Comparison of ENCODE assay signal across 29 cellular contexts in genomic region chr6:49088631-49089030, GRCh38.
"Had no signal": no experiment of that assay in that cellular context is flagged by ENCODE, and none has a peak within 500 bp of the region (broad histone marks: within the 10 kb centered on the region; RNA-seq: fewer than 3 reads in every experiment).

No MANE protein-coding gene starts in this region.

- ATAC-seq: effector memory CD8-positive, alpha-beta T cell; esophagus mucosa; foreskin keratinocyte; gastrocnemius medialis; gastroesophageal sphincter; heart left ventricle; heart right ventricle had no signal

- H3K4me3 Mint-ChIP-seq: dendritic cell treated with granulocyte-macrophage colony-stimulating factor and Interleukin-4, amounts not matched to agents 40 ng/mL and 50 ng/mL, for 4 days; effector memory CD8-positive, alpha-beta T cell; endodermal cell had no signal

- H3K27me3 ChIP-seq: colonic mucosa, dorsolateral prefrontal cortex, esophagus muscularis mucosa, esophagus squamous epithelium, foreskin keratinocyte, gastrocnemius medialis, gastroesophageal sphincter, heart left ventricle, heart right ventricle had no signal

- H3K4me1 Mint-ChIP-seq: endodermal cell had no signal

- H3K27ac ChIP-seq: colonic mucosa, coronary artery, dorsolateral prefrontal cortex, epithelial cell of prostate, esophagus muscularis mucosa, esophagus squamous epithelium, foreskin keratinocyte, gastrocnemius medialis, gastroesophageal sphincter, heart left ventricle, heart right ventricle had no signal

- FAIRE-seq: colon, endometrium, endothelial cell of umbilical vein, frontal cortex had no signal

- H3K9me3 Mint-ChIP-seq: endodermal cell had no signal

- H3K4me3 ChIP-seq: colonic mucosa, coronary artery, dorsolateral prefrontal cortex, esophagus muscularis mucosa, esophagus squamous epithelium, gastrocnemius medialis, gastroesophageal sphincter, heart left ventricle, heart right ventricle had no signal

- H3K27me3 Mint-ChIP-seq: dendritic cell treated with granulocyte-macrophage colony-stimulating factor and Interleukin-4, amounts not matched to agents 40 ng/mL and 50 ng/mL, for 4 days; effector memory CD8-positive, alpha-beta T cell had no signal

- H3K4me1 ChIP-seq: colonic mucosa, esophagus muscularis mucosa, esophagus squamous epithelium, foreskin keratinocyte, gastrocnemius medialis, gastroesophageal sphincter, heart left ventricle, heart right ventricle had no signal

- H3K36me3 ChIP-seq: colonic mucosa, esophagus muscularis mucosa, esophagus squamous epithelium, gastrocnemius medialis, gastroesophageal sphincter, heart left ventricle, heart right ventricle had no signal

- H3K27ac Mint-ChIP-seq: dendritic cell treated with granulocyte-macrophage colony-stimulating factor and Interleukin-4, amounts not matched to agents 40 ng/mL and 50 ng/mL, for 4 days; effector memory CD8-positive, alpha-beta T cell; endodermal cell had no signal

- DNase-seq: colonic mucosa; cortex of kidney; dermis blood vessel endothelial cell; dorsolateral prefrontal cortex; effector CD4-positive, alpha-beta T cell; effector CD8-positive, alpha-beta T cell; effector memory CD4-positive, alpha-beta T cell; effector memory CD8-positive, alpha-beta T cell; endodermal cell; erythroblast; esophagus squamous epithelium; foreskin fibroblast; foreskin keratinocyte; foreskin melanocyte; gastrocnemius medialis; glutamatergic neuron; head of caudate nucleus; heart left ventricle; heart right ventricle had no signal

- H3K9me3 ChIP-seq: colonic mucosa, esophagus muscularis mucosa, esophagus squamous epithelium, gastrocnemius medialis, gastroesophageal sphincter, heart left ventricle, heart right ventricle had no signal
